8 cellular contexts compared by ENCODE assay signal in the genomic region with DNA sequence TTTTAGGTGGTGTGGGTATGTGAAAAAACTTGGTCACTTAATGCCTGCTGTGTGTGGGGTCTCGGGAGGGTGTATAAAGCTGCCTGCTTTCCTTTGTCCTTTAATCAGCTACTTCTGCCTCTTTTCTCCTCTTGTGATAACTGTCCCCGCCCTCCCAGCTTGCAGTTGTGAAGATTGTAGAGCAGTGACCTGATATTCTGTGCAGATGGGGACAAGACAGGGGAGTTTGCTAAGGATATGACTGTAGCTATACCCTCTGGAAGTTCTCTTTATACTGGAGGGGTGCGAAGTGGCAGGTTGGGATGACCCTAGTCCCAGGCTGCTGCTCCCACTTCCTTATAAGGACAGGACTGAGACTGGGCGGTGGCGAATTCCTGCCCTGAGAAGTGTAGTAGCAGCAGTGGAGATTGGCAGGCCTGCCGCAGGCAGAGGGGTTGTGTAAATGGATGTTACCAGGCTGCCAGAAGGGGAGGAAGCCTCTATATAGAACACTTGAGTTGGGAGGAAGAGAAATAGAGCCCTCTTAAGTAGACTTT. TPM values are rescaled to one million over a fixed set of nuclear protein-coding genes. Genes with fewer than 3 reads are reported as not detected.
A peak's percentile ranks its signal among the peaks of the same experiment; 100 is the strongest.
DNase-seq lines count a peak whose midpoint lies in the region; ATAC-seq, FAIRE-seq and TF ChIP-seq lines count a peak whose summit lies in the region.

No MANE protein-coding gene starts in this region.

- no peaks in the 10 kb centered on the region for H3K9me3 ChIP-seq in SK-N-MC (ENCODE audit: low read depth, low read length)
- no peaks in the 10 kb centered on the region for H3K9me3 ChIP-seq in duodenal mucosa (ENCODE audit: control insufficient read depth in 1 of 2, low read length in 2 of 2)
- H3K9me3 ChIP-seq in HepG2 (ENCODE audit: low read length), result no peaks in the 10 kb centered on the region

- ATAC-seq in HepG2 (peak; percentile 51), GM21576 (IDR thresholded peaks at IDR 0.05; ENCODE audit: unreplicated experiment) (no peak)
- ATAC-seq in stimulated activated naive CD8-positive, alpha-beta T cell treated with anti-CD3 and anti-CD28 coated beads, Interleukin-15, amount 100 ng/mL, for 72 hours, result peak; percentile 4

- intact Hi-C loops in HepG2 (cut with micrococcal nuclease; ENCODE audit: unreplicated experiment), result loop anchor here (2.0 to 5.0 kb wide), 2 partner anchors 32 to 33 kb away; no protein-coding TSS in a partner anchor

- H2AFZ ChIP-seq in HepG2 (ENCODE audit: low read length), result no peak overlapping the region

- peaks cover 59% of the 10 kb centered on the region for H3K4me1 Mint-ChIP-seq in stimulated activated naive CD8-positive, alpha-beta T cell treated with anti-CD3 and anti-CD28 coated beads, Interleukin-15, amount 100 ng/mL, for 72 hours

- H3K27me3 ChIP-seq in duodenal mucosa (ENCODE audit: control insufficient read depth in 1 of 2, insufficient read depth in 2 of 2, low read length in 2 of 2), result no peaks in the 10 kb centered on the region
- H3K27me3 ChIP-seq in HepG2 (ENCODE audit: control insufficient read depth in 1 of 2, insufficient read depth in 2 of 2, low read length in 2 of 2), result no peaks in the 10 kb centered on the region; a peak in 1 of 5 replicates

- 4% methylated on average over 6 of the region's 6 CpGs for WGBS in HepG2 (ENCODE audit: low lambda C conversion rate)

- no peak for TF ChIP-seq CTCF in HepG2 (CRISPR knock-in tag; IDR thresholded peaks at IDR 0.05)

- H3K4me1 ChIP-seq in duodenal mucosa (ENCODE audit: control insufficient read depth in 1 of 2, insufficient read depth in 2 of 2, low read length in 2 of 2) (peaks cover 33 to 45% of the 10 kb centered on the region in 2 donors), HepG2 (ENCODE audit: insufficient read depth, low read length) (peaks cover 57% of the 10 kb centered on the region)

- peak overlapping the region; percentile 87 to 99 for H3K27ac Mint-ChIP-seq in stimulated activated naive CD8-positive, alpha-beta T cell treated with anti-CD3 and anti-CD28 coated beads, Interleukin-15, amount 100 ng/mL, for 72 hours

- H3K4me3 Mint-ChIP-seq in stimulated activated naive CD8-positive, alpha-beta T cell treated with anti-CD3 and anti-CD28 coated beads, Interleukin-15, amount 100 ng/mL, for 72 hours, result peak overlapping the region; percentile 87 to 96

- CTCF ChIA-PET in HepG2 (lab: Yijun Ruan, JAX; ENCODE audit: low intra/inter-chr PET ratio, low total read pairs), result interaction anchor here (1.4 to 1.8 kb wide), 2 partner anchors 30 to 33 kb away, joined by 3 to 7 read pairs; a partner anchor contains a TSS

- H3K9me3 Mint-ChIP-seq in stimulated activated naive CD8-positive, alpha-beta T cell treated with anti-CD3 and anti-CD28 coated beads, Interleukin-15, amount 100 ng/mL, for 72 hours, result no peaks in the 10 kb centered on the region

- in situ Hi-C loops in HepG2 (cut with HindIII; ENCODE audit: extremely low pct_ligation_motif_present, low pct_unique_long_range_greater_than_20kb), result loop anchor here (5.0 kb wide), 1 partner anchor 37 kb away; no protein-coding TSS in a partner anchor

- H3K36me3 ChIP-seq in SK-N-MC (ENCODE audit: insufficient read depth, low read length) (peaks cover 54% of the 10 kb centered on the region), duodenal mucosa (ENCODE audit: control insufficient read depth in 1 of 2, insufficient read depth in 2 of 2, low read length in 2 of 2) (peaks cover 38 to 41% of the 10 kb centered on the region in 2 donors), HepG2 (replicated peaks in 1 of 2; ENCODE audit: control insufficient read depth in 1 of 2, insufficient read depth in 2 of 2, low read length in 2 of 2) (peaks cover 22 to 35% of the 10 kb centered on the region in 2 experiments)

- H3K27ac ChIP-seq in SK-N-MC (peak overlapping the region; percentile 75), duodenal mucosa (ENCODE audit: low read depth, low read length) (peak overlapping the region; percentile 96), HepG2 (ENCODE audit: extremely low read length, insufficient read depth, low read length) (peak overlapping the region; percentile 87)

- peak overlapping the region; percentile 90 for H3K9ac ChIP-seq in SK-N-MC (ENCODE audit: insufficient read length)
- H3K9ac ChIP-seq in duodenal mucosa (ENCODE audit: low read depth in 1 of 2, low read length in 2 of 2), result peak overlapping the region; percentile 99 to 100
- peak overlapping the region; percentile 100 for H3K9ac ChIP-seq in HepG2 (ENCODE audit: insufficient read depth, low read depth, low read length)

- H3K4me2 ChIP-seq in HepG2 (ENCODE audit: low read depth, low read length), result peak overlapping the region; percentile 83

- FAIRE-seq in HepG2 (lab: Jason Lieb, UNC), result peak; percentile 57

- peaks cover 28% of the 10 kb centered on the region for H4K20me1 ChIP-seq in HepG2 (ENCODE audit: insufficient read depth, low read length)

- TF ChIP-seq EP300 in HepG2 (IDR thresholded peaks at IDR 0.05; ENCODE audit: low read depth in 2 of 2, low read length in 2 of 2) (no peak), HepG2 (CRISPR knock-in tag; IDR thresholded peaks at IDR 0.05; ENCODE audit: borderline replicate concordance) (no peak)

- DNase-seq in DMS 273 treated with DMSO at 0.1 percent for 48 hours (lab: John Stamatoyannopoulos, UW) (peak; percentile 45), HUDEP-2 (lab: John Stamatoyannopoulos, UW; ENCODE audit: unreplicated experiment in 76 of 76) (peak in 51 of 76 experiments; percentile 7 to 67 (median 41)), SK-N-MC (ENCODE audit: low read depth, low spot score) (no peak), HepG2 (ENCODE audit: low spot score) (peak; percentile 70), cerebellar nuclear complex (lab: John Stamatoyannopoulos, UW) (no peak)
- peak in 1 of 2 donors; percentile 33 for DNase-seq in stimulated activated naive CD8-positive, alpha-beta T cell treated with anti-CD3 and anti-CD28 coated beads, Interleukin-15, amount 100 ng/mL, for 72 hours

- peak; percentile 1 to 64; a peak in 1 of 4 replicates for TF ChIP-seq POLR2A in HepG2 (IDR thresholded peaks at IDR 0.05; ENCODE audit: insufficient read depth in 1 of 2, low read depth in 2 of 2, low read length in 2 of 2)

- H3K27me3 Mint-ChIP-seq in stimulated activated naive CD8-positive, alpha-beta T cell treated with anti-CD3 and anti-CD28 coated beads, Interleukin-15, amount 100 ng/mL, for 72 hours, result no peaks in the 10 kb centered on the region

- H3K79me2 ChIP-seq in HepG2 (ENCODE audit: insufficient read depth, low read length), result peaks cover 27% of the 10 kb centered on the region

- no peak for TF ChIP-seq RAD21 in HepG2 (CRISPR knock-in tag; IDR thresholded peaks at IDR 0.05)

- BruUV-seq in HepG2 (replicated peaks; lab: Mats Ljungman, UMichigan), result TSS peak; percentile 69

- H3K4me3 ChIP-seq in SK-N-MC, result peak overlapping the region; percentile 80
- H3K4me3 ChIP-seq in duodenal mucosa (ENCODE audit: low read depth in 1 of 2, low read length in 2 of 2), result peak overlapping the region; percentile 86 to 93
- H3K4me3 ChIP-seq in HepG2 (replicated peaks in 1 of 3; ENCODE audit: insufficient read depth in 1 of 3, low read depth in 2 of 3, low read length in 3 of 3), result peak overlapping the region; percentile 92 to 99 (median 95)

- POLR2A ChIA-PET in HepG2 (lab: Yijun Ruan, JAX), result interaction anchor here (1.2 to 3.4 kb wide), 9 partner anchors 9 to 229 kb away, joined by 3 to 30 read pairs (median 6); a partner anchor contains a TSS

RNA-seq across cellular contexts. Expression of a gene that starts 0.8 kb away (rescaled TPM):
- total RNA-seq in HepG2 (2016; rRNA removed; fragmentation: Illumina TruSeq; extraction: Trizol), result 1,192 and 1,778 TPM in 2 replicates
- 428 and 482 TPM in 2 replicates for total RNA-seq in HepG2 (2016; cell fraction: cytosol; rRNA removed; fragmentation: Illumina TruSeq; extraction: Trizol; ENCODE audit: low read depth)
- total RNA-seq in HepG2 (2016; cell fraction: insoluble cytoplasmic fraction; rRNA removed; fragmentation: Illumina TruSeq; extraction: Trizol), result 1,256 and 1,894 TPM in 2 replicates
- 384 and 408 TPM in 2 replicates for total RNA-seq in HepG2 (2016; cell fraction: membrane; rRNA removed; fragmentation: Illumina TruSeq; extraction: Trizol)
- total RNA-seq in HepG2 (2016; cell fraction: nucleus; rRNA removed; fragmentation: Illumina TruSeq; extraction: Trizol), result 421 and 427 TPM in 2 replicates
- 983 and 1,127 TPM in 2 replicates for polyA plus RNA-seq in HepG2 (2011; rRNA removed)
- polyA plus RNA-seq in HepG2 (2011; cell fraction: cytosol; rRNA removed), result 1,443 and 1,577 TPM in 2 replicates
- polyA plus RNA-seq in HepG2 (2011; cell fraction: nucleus; rRNA removed), result 447 and 559 TPM in 2 replicates
- 597 and 749 TPM in 2 replicates for polyA plus RNA-seq in HepG2 (2012)
- 405 and 433 TPM in 2 replicates for polyA plus RNA-seq in HepG2 (2016; cell fraction: cytosol; fragmentation: Illumina TruSeq; extraction: Trizol; ENCODE audit: low read depth)
- 1,500 and 1,664 TPM in 2 replicates for polyA plus RNA-seq in HepG2 (2016; cell fraction: insoluble cytoplasmic fraction; fragmentation: Illumina TruSeq; extraction: Trizol; ENCODE audit: low read depth)
- polyA plus RNA-seq in HepG2 (2016; cell fraction: membrane; fragmentation: Illumina TruSeq; extraction: Trizol; ENCODE audit: low read depth), result 283 and 315 TPM in 2 replicates
- polyA plus RNA-seq in HepG2 (2016; cell fraction: nucleus; fragmentation: Illumina TruSeq; extraction: Trizol; ENCODE audit: insufficient read depth, low read depth), result 579 and 630 TPM in 2 replicates
- polyA minus RNA-seq in HepG2 (2011; rRNA and poly(A)+ RNA removed; ENCODE audit: low replicate concordance), result 230 and 730 TPM in 2 replicates
- polyA minus RNA-seq in HepG2 (2011; cell fraction: cytosol; rRNA and poly(A)+ RNA removed), result 135 and 172 TPM in 2 replicates
- polyA minus RNA-seq in HepG2 (2011; cell fraction: nucleus; rRNA and poly(A)+ RNA removed), result 220 and 358 TPM in 2 replicates

RNA-seq across cellular contexts. Expression of a gene that starts 6.6 kb away (rescaled TPM):
- total RNA-seq in HepG2 (2016; rRNA removed; fragmentation: Illumina TruSeq; extraction: Trizol), result 75.7 and 76.5 TPM in 2 replicates
- total RNA-seq in HepG2 (2016; cell fraction: cytosol; rRNA removed; fragmentation: Illumina TruSeq; extraction: Trizol; ENCODE audit: low read depth), result 325 and 392 TPM in 2 replicates
- total RNA-seq in HepG2 (2016; cell fraction: insoluble cytoplasmic fraction; rRNA removed; fragmentation: Illumina TruSeq; extraction: Trizol), result 64.5 and 75.8 TPM in 2 replicates
- total RNA-seq in HepG2 (2016; cell fraction: membrane; rRNA removed; fragmentation: Illumina TruSeq; extraction: Trizol), result 194 and 230 TPM in 2 replicates
- 25.1 and 31.8 TPM in 2 replicates for total RNA-seq in HepG2 (2016; cell fraction: nucleus; rRNA removed; fragmentation: Illumina TruSeq; extraction: Trizol)
- 81.4 and 88.7 TPM in 2 replicates for polyA plus RNA-seq in HepG2 (2011; rRNA removed)
- polyA plus RNA-seq in HepG2 (2011; cell fraction: cytosol; rRNA removed), result 101 and 116 TPM in 2 replicates
- 53.0 and 71.7 TPM in 2 replicates for polyA plus RNA-seq in HepG2 (2011; cell fraction: nucleus; rRNA removed)
- 71.1 and 77.9 TPM in 2 replicates for polyA plus RNA-seq in HepG2 (2012)
- 374 and 492 TPM in 2 replicates for polyA plus RNA-seq in HepG2 (2016; cell fraction: cytosol; fragmentation: Illumina TruSeq; extraction: Trizol; ENCODE audit: low read depth)
- 78.1 and 85.3 TPM in 2 replicates for polyA plus RNA-seq in HepG2 (2016; cell fraction: insoluble cytoplasmic fraction; fragmentation: Illumina TruSeq; extraction: Trizol; ENCODE audit: low read depth)
- 220 and 254 TPM in 2 replicates for polyA plus RNA-seq in HepG2 (2016; cell fraction: membrane; fragmentation: Illumina TruSeq; extraction: Trizol; ENCODE audit: low read depth)
- 77.1 and 86.6 TPM in 2 replicates for polyA plus RNA-seq in HepG2 (2016; cell fraction: nucleus; fragmentation: Illumina TruSeq; extraction: Trizol; ENCODE audit: insufficient read depth, low read depth)
- 23.8 and 38.6 TPM in 2 replicates for polyA minus RNA-seq in HepG2 (2011; rRNA and poly(A)+ RNA removed; ENCODE audit: low replicate concordance)
- 16.8 and 20.3 TPM in 2 replicates for polyA minus RNA-seq in HepG2 (2011; cell fraction: cytosol; rRNA and poly(A)+ RNA removed)
- 14.3 and 20.6 TPM in 2 replicates for polyA minus RNA-seq in HepG2 (2011; cell fraction: nucleus; rRNA and poly(A)+ RNA removed)

RNA-seq across cellular contexts. Expression of a gene that starts 30.3 kb away (rescaled TPM):
- 13.1 and 21.3 TPM in 2 replicates for total RNA-seq in HepG2 (2016; rRNA removed; fragmentation: Illumina TruSeq; extraction: Trizol)
- total RNA-seq in HepG2 (2016; cell fraction: cytosol; rRNA removed; fragmentation: Illumina TruSeq; extraction: Trizol; ENCODE audit: low read depth), result 7.8 and 8.7 TPM in 2 replicates
- total RNA-seq in HepG2 (2016; cell fraction: insoluble cytoplasmic fraction; rRNA removed; fragmentation: Illumina TruSeq; extraction: Trizol), result 13.2 and 20.4 TPM in 2 replicates
- 6.4 and 7.1 TPM in 2 replicates for total RNA-seq in HepG2 (2016; cell fraction: membrane; rRNA removed; fragmentation: Illumina TruSeq; extraction: Trizol)
- total RNA-seq in HepG2 (2016; cell fraction: nucleus; rRNA removed; fragmentation: Illumina TruSeq; extraction: Trizol), result 34.5 and 38.1 TPM in 2 replicates
- polyA plus RNA-seq in HepG2 (2011; rRNA removed), result 21.0 and 24.1 TPM in 2 replicates
- polyA plus RNA-seq in HepG2 (2011; cell fraction: cytosol; rRNA removed), result 6.4 and 7.0 TPM in 2 replicates
- 89.5 and 95.6 TPM in 2 replicates for polyA plus RNA-seq in HepG2 (2011; cell fraction: nucleus; rRNA removed)
- 18.5 and 25.0 TPM in 2 replicates for polyA plus RNA-seq in HepG2 (2012)
- polyA plus RNA-seq in HepG2 (2016; cell fraction: cytosol; fragmentation: Illumina TruSeq; extraction: Trizol; ENCODE audit: low read depth), result 1.0 and 1.5 TPM in 2 replicates
- polyA plus RNA-seq in HepG2 (2016; cell fraction: insoluble cytoplasmic fraction; fragmentation: Illumina TruSeq; extraction: Trizol; ENCODE audit: low read depth), result 11.3 and 14.8 TPM in 2 replicates
- polyA plus RNA-seq in HepG2 (2016; cell fraction: membrane; fragmentation: Illumina TruSeq; extraction: Trizol; ENCODE audit: low read depth), result 3.5 and 3.7 TPM in 2 replicates
- polyA plus RNA-seq in HepG2 (2016; cell fraction: nucleus; fragmentation: Illumina TruSeq; extraction: Trizol; ENCODE audit: insufficient read depth, low read depth), result 65.5 and 70.0 TPM in 2 replicates
- polyA minus RNA-seq in HepG2 (2011; rRNA and poly(A)+ RNA removed; ENCODE audit: low replicate concordance), result 32.0 and 82.6 TPM in 2 replicates
- polyA minus RNA-seq in HepG2 (2011; cell fraction: cytosol; rRNA and poly(A)+ RNA removed), result 17.5 and 19.3 TPM in 2 replicates
- polyA minus RNA-seq in HepG2 (2011; cell fraction: nucleus; rRNA and poly(A)+ RNA removed), result 62.1 and 93.5 TPM in 2 replicates

RNA-seq across cellular contexts. Expression of a gene that starts 30.9 kb away (rescaled TPM):
- 30.1 and 66.9 TPM in 2 replicates for total RNA-seq in HepG2 (2016; rRNA removed; fragmentation: Illumina TruSeq; extraction: Trizol)
- total RNA-seq in HepG2 (2016; cell fraction: cytosol; rRNA removed; fragmentation: Illumina TruSeq; extraction: Trizol; ENCODE audit: low read depth), result 6.1 and 7.8 TPM in 2 replicates
- 27.6 and 70.9 TPM in 2 replicates for total RNA-seq in HepG2 (2016; cell fraction: insoluble cytoplasmic fraction; rRNA removed; fragmentation: Illumina TruSeq; extraction: Trizol)
- total RNA-seq in HepG2 (2016; cell fraction: membrane; rRNA removed; fragmentation: Illumina TruSeq; extraction: Trizol), result 12.4 and 14.5 TPM in 2 replicates
- total RNA-seq in HepG2 (2016; cell fraction: nucleus; rRNA removed; fragmentation: Illumina TruSeq; extraction: Trizol), result 74.2 and 79.4 TPM in 2 replicates
- polyA plus RNA-seq in HepG2 (2011; rRNA removed), result 71.0 and 80.1 TPM in 2 replicates
- 65.6 and 71.7 TPM in 2 replicates for polyA plus RNA-seq in HepG2 (2011; cell fraction: cytosol; rRNA removed)
- 144 and 146 TPM in 2 replicates for polyA plus RNA-seq in HepG2 (2011; cell fraction: nucleus; rRNA removed)
- 27.6 and 29.6 TPM in 2 replicates for polyA plus RNA-seq in HepG2 (2012)
- polyA plus RNA-seq in HepG2 (2016; cell fraction: cytosol; fragmentation: Illumina TruSeq; extraction: Trizol; ENCODE audit: low read depth), result 4.5 and 6.5 TPM in 2 replicates
- polyA plus RNA-seq in HepG2 (2016; cell fraction: insoluble cytoplasmic fraction; fragmentation: Illumina TruSeq; extraction: Trizol; ENCODE audit: low read depth), result 22.5 and 29.6 TPM in 2 replicates
- polyA plus RNA-seq in HepG2 (2016; cell fraction: membrane; fragmentation: Illumina TruSeq; extraction: Trizol; ENCODE audit: low read depth), result 9.2 and 9.6 TPM in 2 replicates
- 105 and 109 TPM in 2 replicates for polyA plus RNA-seq in HepG2 (2016; cell fraction: nucleus; fragmentation: Illumina TruSeq; extraction: Trizol; ENCODE audit: insufficient read depth, low read depth)
- polyA minus RNA-seq in HepG2 (2011; rRNA and poly(A)+ RNA removed; ENCODE audit: low replicate concordance), result 191 and 267 TPM in 2 replicates
- polyA minus RNA-seq in HepG2 (2011; cell fraction: cytosol; rRNA and poly(A)+ RNA removed), result 75.6 and 84.1 TPM in 2 replicates
- 47.8 and 73.0 TPM in 2 replicates for polyA minus RNA-seq in HepG2 (2011; cell fraction: nucleus; rRNA and poly(A)+ RNA removed)

RNA-seq across cellular contexts. Expression of a gene that starts 40.9 kb away (rescaled TPM):
- 1.9 and 2.3 TPM in 2 replicates for total RNA-seq in HepG2 (2016; rRNA removed; fragmentation: Illumina TruSeq; extraction: Trizol)
- 3.2 and 3.7 TPM in 2 replicates for total RNA-seq in HepG2 (2016; cell fraction: cytosol; rRNA removed; fragmentation: Illumina TruSeq; extraction: Trizol; ENCODE audit: low read depth)
- total RNA-seq in HepG2 (2016; cell fraction: insoluble cytoplasmic fraction; rRNA removed; fragmentation: Illumina TruSeq; extraction: Trizol), result 1.6 and 2.5 TPM in 2 replicates
- total RNA-seq in HepG2 (2016; cell fraction: membrane; rRNA removed; fragmentation: Illumina TruSeq; extraction: Trizol), result 2.0 and 3.1 TPM in 2 replicates
- 2.9 and 4.3 TPM in 2 replicates for total RNA-seq in HepG2 (2016; cell fraction: nucleus; rRNA removed; fragmentation: Illumina TruSeq; extraction: Trizol)
- 0.70 and 0.98 TPM in 2 replicates for polyA plus RNA-seq in HepG2 (2011; rRNA removed)
- 0.58 and 0.59 TPM in 2 replicates for polyA plus RNA-seq in HepG2 (2011; cell fraction: cytosol; rRNA removed)
- polyA plus RNA-seq in HepG2 (2011; cell fraction: nucleus; rRNA removed), result 2.0 and 2.3 TPM in 2 replicates
- 0.99 and 1.0 TPM in 2 replicates for polyA plus RNA-seq in HepG2 (2012)
- 0.17 and 0.23 TPM in 2 replicates for polyA plus RNA-seq in HepG2 (2016; cell fraction: cytosol; fragmentation: Illumina TruSeq; extraction: Trizol; ENCODE audit: low read depth)
- 1.2 and 1.5 TPM in 2 replicates for polyA plus RNA-seq in HepG2 (2016; cell fraction: insoluble cytoplasmic fraction; fragmentation: Illumina TruSeq; extraction: Trizol; ENCODE audit: low read depth)
- polyA plus RNA-seq in HepG2 (2016; cell fraction: membrane; fragmentation: Illumina TruSeq; extraction: Trizol; ENCODE audit: low read depth), result 0.38 and 0.55 TPM in 2 replicates
- 2.3 and 2.8 TPM in 2 replicates for polyA plus RNA-seq in HepG2 (2016; cell fraction: nucleus; fragmentation: Illumina TruSeq; extraction: Trizol; ENCODE audit: insufficient read depth, low read depth)
- 5.6 and 16.3 TPM in 2 replicates for polyA minus RNA-seq in HepG2 (2011; rRNA and poly(A)+ RNA removed; ENCODE audit: low replicate concordance)
- polyA minus RNA-seq in HepG2 (2011; cell fraction: cytosol; rRNA and poly(A)+ RNA removed), result 1.8 and 2.6 TPM in 2 replicates
- polyA minus RNA-seq in HepG2 (2011; cell fraction: nucleus; rRNA and poly(A)+ RNA removed), result 8.6 and 8.8 TPM in 2 replicates

Comparison
In these comparisons a context has a peak if more than half of its experiments do, and no peak if none do; other contexts are left out.
1. DNase-seq: peak in DMS 273 treated with DMSO at 0.1 percent for 48 hours (single experiment), HUDEP-2 (51 of 76) and HepG2 (single experiment); none in SK-N-MC (single experiment) and cerebellar nuclear complex (0 of 2).
2. Peak in every context shown above with its lines, with median percentiles within 50 percentile points of each other: H3K27ac ChIP-seq, H3K4me3 ChIP-seq and H3K9ac ChIP-seq.